Comparison of ENCODE assay signal across 8 cellular contexts in genomic region chr21:10325546-10325945, GRCh38.
DNase-seq lines count a peak whose midpoint lies in the region; ATAC-seq and TF ChIP-seq lines count a peak whose summit lies in the region.
"Not testable (repeated sequence)": the region's sequence is repeated elsewhere in the genome, so short reads cannot be mapped to it uniquely, and the experiment has no call there.

No MANE protein-coding gene starts in this region.

- H3K36me3 Mint-ChIP-seq in activated T-helper 17 cell treated with anti-CD3 and anti-CD28 coated beads, Interleukin-2, amount 50 U/mL, for 72 hours (ENCODE audit: low read depth); stimulated activated effector memory CD8-positive, alpha-beta T cell treated with anti-CD3 and anti-CD28 coated beads, Interleukin-12 subunit alpha, Interleukin-12 subunit beta, amount 100 ng/mL, for 72 hours: not testable (repeated sequence)

- DNase-seq in CD1c-positive myeloid dendritic cell (ENCODE audit: extremely low spot score), result peak; percentile 78
- peak; percentile 89 for DNase-seq in NCI-H460 (ENCODE audit: extremely low read depth, low read depth)
- DNase-seq in esophagus muscularis mucosa (ENCODE audit: extremely low spot score), result peak; percentile 97
- peak; percentile 99 for DNase-seq in medulla oblongata (ENCODE audit: extremely low spot score)
- DNase-seq in stimulated activated effector memory CD8-positive, alpha-beta T cell treated with anti-CD3 and anti-CD28 coated beads, Interleukin-12 subunit alpha, Interleukin-12 subunit beta, amount 100 ng/mL, for 72 hours (ENCODE audit: low spot score in 2 of 2), result peak in 1 of 2 donors; percentile 70

- H3K27ac ChIP-seq in esophagus muscularis mucosa (replicated peaks in 1 of 4), result not testable (repeated sequence)

- ATAC-seq in GM21423 (IDR thresholded peaks at IDR 0.05; ENCODE audit: unreplicated experiment) (peak; percentile 87), HG03066 (IDR thresholded peaks at IDR 0.05; ENCODE audit: low read depth, unreplicated experiment) (peak; percentile 82)
- ATAC-seq in activated T-helper 17 cell treated with anti-CD3 and anti-CD28 coated beads, Interleukin-2, amount 50 U/mL, for 72 hours (replicated peaks), result peak; percentile 79
- peak; percentile 84 for ATAC-seq in stimulated activated effector memory CD8-positive, alpha-beta T cell treated with anti-CD3 and anti-CD28 coated beads, Interleukin-12 subunit alpha, Interleukin-12 subunit beta, amount 100 ng/mL, for 72 hours

- TF ChIP-seq CTCF in esophagus muscularis mucosa (IDR thresholded peaks at IDR 0.05), result not testable (repeated sequence)

- WGBS in esophagus muscularis mucosa, result 76% methylated on average over 5 of the region's 5 CpGs

- TF ChIP-seq EP300 in esophagus muscularis mucosa (IDR thresholded peaks at IDR 0.05), result not testable (repeated sequence)

- peaks cover 33% of the 10 kb centered on the region for H3K9me3 Mint-ChIP-seq in activated T-helper 17 cell treated with anti-CD3 and anti-CD28 coated beads, Interleukin-2, amount 50 U/mL, for 72 hours
- peaks cover 28% of the 10 kb centered on the region for H3K9me3 Mint-ChIP-seq in stimulated activated effector memory CD8-positive, alpha-beta T cell treated with anti-CD3 and anti-CD28 coated beads, Interleukin-12 subunit alpha, Interleukin-12 subunit beta, amount 100 ng/mL, for 72 hours

- H3K36me3 ChIP-seq in esophagus muscularis mucosa, result not testable (repeated sequence)

- peaks cover 0 to 17% (median 0%) of the 10 kb centered on the region in 4 donors for H3K27me3 ChIP-seq in esophagus muscularis mucosa

- not testable (repeated sequence) for H3K4me1 ChIP-seq in esophagus muscularis mucosa

- not testable (repeated sequence) for H3K27ac Mint-ChIP-seq in activated T-helper 17 cell treated with anti-CD3 and anti-CD28 coated beads, Interleukin-2, amount 50 U/mL, for 72 hours; stimulated activated effector memory CD8-positive, alpha-beta T cell treated with anti-CD3 and anti-CD28 coated beads, Interleukin-12 subunit alpha, Interleukin-12 subunit beta, amount 100 ng/mL, for 72 hours

- not testable (repeated sequence) for H3K4me1 Mint-ChIP-seq in activated T-helper 17 cell treated with anti-CD3 and anti-CD28 coated beads, Interleukin-2, amount 50 U/mL, for 72 hours; stimulated activated effector memory CD8-positive, alpha-beta T cell treated with anti-CD3 and anti-CD28 coated beads, Interleukin-12 subunit alpha, Interleukin-12 subunit beta, amount 100 ng/mL, for 72 hours

- H3K27me3 Mint-ChIP-seq in activated T-helper 17 cell treated with anti-CD3 and anti-CD28 coated beads, Interleukin-2, amount 50 U/mL, for 72 hours, result not testable (repeated sequence)

- peaks cover 0 to 19% (median 18%) of the 10 kb centered on the region in 4 donors for H3K9me3 ChIP-seq in esophagus muscularis mucosa

- intact Hi-C loops in esophagus muscularis mucosa (cut with DNase I), result not testable (repeated sequence)

- not testable (repeated sequence) for H3K4me3 ChIP-seq in esophagus muscularis mucosa

- not testable (repeated sequence) for TF ChIP-seq POLR2A in esophagus muscularis mucosa (IDR thresholded peaks at IDR 0.05; ENCODE audit: low read depth)

- H3K4me3 Mint-ChIP-seq in activated T-helper 17 cell treated with anti-CD3 and anti-CD28 coated beads, Interleukin-2, amount 50 U/mL, for 72 hours; stimulated activated effector memory CD8-positive, alpha-beta T cell treated with anti-CD3 and anti-CD28 coated beads, Interleukin-12 subunit alpha, Interleukin-12 subunit beta, amount 100 ng/mL, for 72 hours: not testable (repeated sequence)
